ENCODE assay signal across 1 cellular context in the genomic region with DNA sequence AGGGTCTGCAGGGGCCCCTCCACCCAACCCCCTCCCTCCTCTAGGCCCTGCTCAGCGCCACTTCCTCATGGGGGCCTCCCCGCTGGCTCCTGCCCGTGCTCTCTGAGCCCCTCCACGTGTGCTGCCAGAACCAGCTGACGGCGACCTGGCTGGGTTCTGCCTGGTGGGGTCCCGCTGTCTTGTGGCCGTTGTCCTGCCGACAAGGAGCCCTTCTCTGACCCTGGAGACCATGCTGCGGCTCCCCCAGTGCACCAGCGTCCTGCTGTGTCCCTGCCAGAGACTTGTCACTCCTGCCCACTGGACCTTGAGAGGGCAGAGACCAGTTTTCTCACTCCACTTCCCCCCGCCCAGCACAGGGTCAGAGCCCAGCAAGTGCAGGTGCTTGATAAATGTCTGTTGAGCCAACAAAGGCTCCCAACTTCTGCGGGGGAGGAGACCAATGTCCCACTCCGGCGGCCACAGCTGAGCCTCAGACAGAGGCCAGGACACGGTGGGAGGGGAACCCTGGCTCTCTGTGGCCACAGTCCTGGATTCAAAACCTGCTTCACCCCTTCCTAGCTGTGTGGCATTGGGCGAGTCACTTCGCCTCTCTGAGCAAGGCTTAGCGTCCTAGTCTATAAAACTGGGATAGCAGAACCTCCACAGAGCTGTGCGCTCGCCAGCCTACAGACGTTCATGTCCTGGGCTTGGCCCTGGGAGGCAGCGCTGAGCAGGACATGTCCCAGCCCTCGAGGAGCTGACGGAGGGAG.
A peak's percentile ranks its signal among the peaks of the same experiment; 100 is the strongest.
TF ChIP-seq lines count a peak whose summit lies in the region.

No MANE protein-coding gene starts in this region.

TF ChIP-seq in HepG2, 621 proteins besides CTCF, POLR2A, EP300 and RAD21 (continues in another document):
- TF ChIP-seq SKI (IDR thresholded peaks at IDR 0.05; ENCODE audit: partially characterized antibody) = peak; percentile 14
- TF ChIP-seq ZNF816 (CRISPR knock-in tag; IDR thresholded peaks at IDR 0.05; ENCODE audit: borderline replicate concordance) = no peak
- TF ChIP-seq, protein P1, sequence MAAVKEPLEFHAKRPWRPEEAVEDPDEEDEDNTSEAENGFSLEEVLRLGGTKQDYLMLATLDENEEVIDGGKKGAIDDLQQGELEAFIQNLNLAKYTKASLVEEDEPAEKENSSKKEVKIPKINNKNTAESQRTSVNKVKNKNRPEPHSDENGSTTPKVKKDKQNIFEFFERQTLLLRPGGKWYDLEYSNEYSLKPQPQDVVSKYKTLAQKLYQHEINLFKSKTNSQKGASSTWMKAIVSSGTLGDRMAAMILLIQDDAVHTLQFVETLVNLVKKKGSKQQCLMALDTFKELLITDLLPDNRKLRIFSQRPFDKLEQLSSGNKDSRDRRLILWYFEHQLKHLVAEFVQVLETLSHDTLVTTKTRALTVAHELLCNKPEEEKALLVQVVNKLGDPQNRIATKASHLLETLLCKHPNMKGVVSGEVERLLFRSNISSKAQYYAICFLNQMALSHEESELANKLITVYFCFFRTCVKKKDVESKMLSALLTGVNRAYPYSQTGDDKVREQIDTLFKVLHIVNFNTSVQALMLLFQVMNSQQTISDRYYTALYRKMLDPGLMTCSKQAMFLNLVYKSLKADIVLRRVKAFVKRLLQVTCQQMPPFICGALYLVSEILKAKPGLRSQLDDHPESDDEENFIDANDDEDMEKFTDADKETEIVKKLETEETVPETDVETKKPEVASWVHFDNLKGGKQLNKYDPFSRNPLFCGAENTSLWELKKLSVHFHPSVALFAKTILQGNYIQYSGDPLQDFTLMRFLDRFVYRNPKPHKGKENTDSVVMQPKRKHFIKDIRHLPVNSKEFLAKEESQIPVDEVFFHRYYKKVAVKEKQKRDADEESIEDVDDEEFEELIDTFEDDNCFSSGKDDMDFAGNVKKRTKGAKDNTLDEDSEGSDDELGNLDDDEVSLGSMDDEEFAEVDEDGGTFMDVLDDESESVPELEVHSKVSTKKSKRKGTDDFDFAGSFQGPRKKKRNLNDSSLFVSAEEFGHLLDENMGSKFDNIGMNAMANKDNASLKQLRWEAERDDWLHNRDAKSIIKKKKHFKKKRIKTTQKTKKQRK (IDR thresholded peaks at IDR 0.05; ENCODE audit: low read length) = no peak
- TF ChIP-seq, protein P2, sequence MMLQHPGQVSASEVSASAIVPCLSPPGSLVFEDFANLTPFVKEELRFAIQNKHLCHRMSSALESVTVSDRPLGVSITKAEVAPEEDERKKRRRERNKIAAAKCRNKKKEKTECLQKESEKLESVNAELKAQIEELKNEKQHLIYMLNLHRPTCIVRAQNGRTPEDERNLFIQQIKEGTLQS (CRISPR knock-in tag; IDR thresholded peaks at IDR 0.05) = no peak; the same call in 1 of the 2 replicates
- peak; percentile 17; the same call in 1 of the 2 replicates for TF ChIP-seq NFKB2 (CRISPR knock-in tag; IDR thresholded peaks at IDR 0.05; ENCODE audit: borderline replicate concordance)
- peak; percentile 29; the same call in 1 of the 2 replicates for TF ChIP-seq ZMYM4 (CRISPR knock-in tag; IDR thresholded peaks at IDR 0.05)
- 0 out of 2 replicates have a peak, but pooled peaks have one; percentile 13 for TF ChIP-seq FOXA3 (CRISPR knock-in tag; IDR thresholded peaks at IDR 0.05)
- TF ChIP-seq, protein P3, sequence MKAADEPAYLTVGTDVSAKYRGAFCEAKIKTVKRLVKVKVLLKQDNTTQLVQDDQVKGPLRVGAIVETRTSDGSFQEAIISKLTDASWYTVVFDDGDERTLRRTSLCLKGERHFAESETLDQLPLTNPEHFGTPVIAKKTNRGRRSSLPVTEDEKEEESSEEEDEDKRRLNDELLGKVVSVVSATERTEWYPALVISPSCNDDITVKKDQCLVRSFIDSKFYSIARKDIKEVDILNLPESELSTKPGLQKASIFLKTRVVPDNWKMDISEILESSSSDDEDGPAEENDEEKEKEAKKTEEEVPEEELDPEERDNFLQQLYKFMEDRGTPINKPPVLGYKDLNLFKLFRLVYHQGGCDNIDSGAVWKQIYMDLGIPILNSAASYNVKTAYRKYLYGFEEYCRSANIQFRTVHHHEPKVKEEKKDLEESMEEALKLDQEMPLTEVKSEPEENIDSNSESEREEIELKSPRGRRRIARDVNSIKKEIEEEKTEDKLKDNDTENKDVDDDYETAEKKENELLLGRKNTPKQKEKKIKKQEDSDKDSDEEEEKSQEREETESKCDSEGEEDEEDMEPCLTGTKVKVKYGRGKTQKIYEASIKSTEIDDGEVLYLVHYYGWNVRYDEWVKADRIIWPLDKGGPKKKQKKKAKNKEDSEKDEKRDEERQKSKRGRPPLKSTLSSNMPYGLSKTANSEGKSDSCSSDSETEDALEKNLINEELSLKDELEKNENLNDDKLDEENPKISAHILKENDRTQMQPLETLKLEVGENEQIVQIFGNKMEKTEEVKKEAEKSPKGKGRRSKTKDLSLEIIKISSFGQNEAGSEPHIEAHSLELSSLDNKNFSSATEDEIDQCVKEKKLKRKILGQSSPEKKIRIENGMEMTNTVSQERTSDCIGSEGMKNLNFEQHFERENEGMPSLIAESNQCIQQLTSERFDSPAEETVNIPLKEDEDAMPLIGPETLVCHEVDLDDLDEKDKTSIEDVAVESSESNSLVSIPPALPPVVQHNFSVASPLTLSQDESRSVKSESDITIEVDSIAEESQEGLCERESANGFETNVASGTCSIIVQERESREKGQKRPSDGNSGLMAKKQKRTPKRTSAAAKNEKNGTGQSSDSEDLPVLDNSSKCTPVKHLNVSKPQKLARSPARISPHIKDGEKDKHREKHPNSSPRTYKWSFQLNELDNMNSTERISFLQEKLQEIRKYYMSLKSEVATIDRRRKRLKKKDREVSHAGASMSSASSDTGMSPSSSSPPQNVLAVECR (CRISPR knock-in tag; IDR thresholded peaks at IDR 0.05; ENCODE audit: borderline replicate concordance) = peak; percentile 76
- no peak for TF ChIP-seq RAD51 (IDR thresholded peaks at IDR 0.05; ENCODE audit: borderline replicate concordance)
- TF ChIP-seq NR2F6 (IDR thresholded peaks at IDR 0.05) = peak; percentile 43; the same call in 1 of the 2 replicates
- TF ChIP-seq NR2F6 (CRISPR knock-in tag; IDR thresholded peaks at IDR 0.05) = peak; percentile 60; the same call in 1 of the 2 replicates
- peak; percentile 25; the same call in 1 of the 2 replicates for TF ChIP-seq NCOA2 (CRISPR knock-in tag; IDR thresholded peaks at IDR 0.05)
- peak; percentile 81 for TF ChIP-seq ZSCAN25 (CRISPR knock-in tag; IDR thresholded peaks at IDR 0.05)
- TF ChIP-seq ZFP36L1 (CRISPR knock-in tag; IDR thresholded peaks at IDR 0.05) = no peak
- TF ChIP-seq ADNP (CRISPR knock-in tag; IDR thresholded peaks at IDR 0.05) = peak; percentile 76; the same call in 1 of the 2 replicates
- TF ChIP-seq AGO1 (IDR thresholded peaks at IDR 0.05; ENCODE audit: low read depth, low read length, poor library complexity, severe bottlenecking) = peak; percentile 16
- peak; percentile 78; the same call in 1 of the 2 replicates for TF ChIP-seq ZNF761 (CRISPR knock-in tag; conservative IDR thresholded peaks at IDR 0.05)
- TF ChIP-seq FOSL2 (CRISPR knock-in tag; IDR thresholded peaks at IDR 0.05) = peak; percentile 66
- TF ChIP-seq, protein P4, sequence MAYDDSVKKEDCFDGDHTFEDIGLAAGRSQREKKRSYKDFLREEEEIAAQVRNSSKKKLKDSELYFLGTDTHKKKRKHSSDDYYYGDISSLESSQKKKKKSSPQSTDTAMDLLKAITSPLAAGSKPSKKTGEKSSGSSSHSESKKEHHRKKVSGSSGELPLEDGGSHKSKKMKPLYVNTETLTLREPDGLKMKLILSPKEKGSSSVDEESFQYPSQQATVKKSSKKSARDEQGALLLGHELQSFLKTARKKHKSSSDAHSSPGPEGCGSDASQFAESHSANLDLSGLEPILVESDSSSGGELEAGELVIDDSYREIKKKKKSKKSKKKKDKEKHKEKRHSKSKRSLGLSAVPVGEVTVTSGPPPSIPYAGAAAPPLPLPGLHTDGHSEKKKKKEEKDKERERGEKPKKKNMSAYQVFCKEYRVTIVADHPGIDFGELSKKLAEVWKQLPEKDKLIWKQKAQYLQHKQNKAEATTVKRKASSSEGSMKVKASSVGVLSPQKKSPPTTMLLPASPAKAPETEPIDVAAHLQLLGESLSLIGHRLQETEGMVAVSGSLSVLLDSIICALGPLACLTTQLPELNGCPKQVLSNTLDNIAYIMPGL (CRISPR knock-in tag; IDR thresholded peaks at IDR 0.05; ENCODE audit: borderline replicate concordance in 1 of 2, low read depth in 1 of 2) = peak in 1 of 2 experiments; percentile 10; a peak in 1 of 4 replicates
- TF ChIP-seq, protein P5, sequence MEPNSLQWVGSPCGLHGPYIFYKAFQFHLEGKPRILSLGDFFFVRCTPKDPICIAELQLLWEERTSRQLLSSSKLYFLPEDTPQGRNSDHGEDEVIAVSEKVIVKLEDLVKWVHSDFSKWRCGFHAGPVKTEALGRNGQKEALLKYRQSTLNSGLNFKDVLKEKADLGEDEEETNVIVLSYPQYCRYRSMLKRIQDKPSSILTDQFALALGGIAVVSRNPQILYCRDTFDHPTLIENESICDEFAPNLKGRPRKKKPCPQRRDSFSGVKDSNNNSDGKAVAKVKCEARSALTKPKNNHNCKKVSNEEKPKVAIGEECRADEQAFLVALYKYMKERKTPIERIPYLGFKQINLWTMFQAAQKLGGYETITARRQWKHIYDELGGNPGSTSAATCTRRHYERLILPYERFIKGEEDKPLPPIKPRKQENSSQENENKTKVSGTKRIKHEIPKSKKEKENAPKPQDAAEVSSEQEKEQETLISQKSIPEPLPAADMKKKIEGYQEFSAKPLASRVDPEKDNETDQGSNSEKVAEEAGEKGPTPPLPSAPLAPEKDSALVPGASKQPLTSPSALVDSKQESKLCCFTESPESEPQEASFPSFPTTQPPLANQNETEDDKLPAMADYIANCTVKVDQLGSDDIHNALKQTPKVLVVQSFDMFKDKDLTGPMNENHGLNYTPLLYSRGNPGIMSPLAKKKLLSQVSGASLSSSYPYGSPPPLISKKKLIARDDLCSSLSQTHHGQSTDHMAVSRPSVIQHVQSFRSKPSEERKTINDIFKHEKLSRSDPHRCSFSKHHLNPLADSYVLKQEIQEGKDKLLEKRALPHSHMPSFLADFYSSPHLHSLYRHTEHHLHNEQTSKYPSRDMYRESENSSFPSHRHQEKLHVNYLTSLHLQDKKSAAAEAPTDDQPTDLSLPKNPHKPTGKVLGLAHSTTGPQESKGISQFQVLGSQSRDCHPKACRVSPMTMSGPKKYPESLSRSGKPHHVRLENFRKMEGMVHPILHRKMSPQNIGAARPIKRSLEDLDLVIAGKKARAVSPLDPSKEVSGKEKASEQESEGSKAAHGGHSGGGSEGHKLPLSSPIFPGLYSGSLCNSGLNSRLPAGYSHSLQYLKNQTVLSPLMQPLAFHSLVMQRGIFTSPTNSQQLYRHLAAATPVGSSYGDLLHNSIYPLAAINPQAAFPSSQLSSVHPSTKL (CRISPR knock-in tag; IDR thresholded peaks at IDR 0.05) = peak; percentile 32; the same call in 1 of the 2 replicates
- no peak for TF ChIP-seq KAT2B (IDR thresholded peaks at IDR 0.05; ENCODE audit: borderline replicate concordance, low read depth, low read length)
- TF ChIP-seq AKAP8 (CRISPR knock-in tag; IDR thresholded peaks at IDR 0.05) = peak; percentile 40; the same call in 1 of the 2 replicates
- peak; percentile 41 for TF ChIP-seq RBM39 (IDR thresholded peaks at IDR 0.05; ENCODE audit: low read depth, low read length, poor library complexity, severe bottlenecking)
- 0 out of 2 replicates have a peak, but pooled peaks have one; percentile 45 for TF ChIP-seq SP4 (CRISPR knock-in tag; IDR thresholded peaks at IDR 0.05)
- TF ChIP-seq NFE2L1 (CRISPR knock-in tag; IDR thresholded peaks at IDR 0.05; ENCODE audit: borderline replicate concordance) = no peak
- 0 out of 2 replicates have a peak, but pooled peaks have one; percentile 17 for TF ChIP-seq ETV5 (CRISPR knock-in tag; IDR thresholded peaks at IDR 0.05; ENCODE audit: borderline replicate concordance)
- peak; percentile 80 for TF ChIP-seq HDAC2 (CRISPR knock-in tag; IDR thresholded peaks at IDR 0.05)
- TF ChIP-seq MTA1 (CRISPR knock-in tag; IDR thresholded peaks at IDR 0.05; ENCODE audit: borderline replicate concordance) = peak; percentile 90; the same call in 1 of the 2 replicates
- peak; percentile 84 for TF ChIP-seq HNF4A (CRISPR knock-in tag; IDR thresholded peaks at IDR 0.05)
- TF ChIP-seq GATA4 (IDR thresholded peaks at IDR 0.05; ENCODE audit: borderline replicate concordance, low read depth) = no peak
- TF ChIP-seq SALL2 (CRISPR knock-in tag; IDR thresholded peaks at IDR 0.05) = 0 out of 2 replicates have a peak, but pooled peaks have one; percentile 25
- 0 out of 2 replicates have a peak, but pooled peaks have one; percentile 18 for TF ChIP-seq ZZZ3 (CRISPR knock-in tag; IDR thresholded peaks at IDR 0.05; ENCODE audit: borderline replicate concordance)
- no peak for TF ChIP-seq CEBPB (IDR thresholded peaks at IDR 0.05; ENCODE audit: borderline replicate concordance, low read depth, low read length)
- TF ChIP-seq, protein P6, sequence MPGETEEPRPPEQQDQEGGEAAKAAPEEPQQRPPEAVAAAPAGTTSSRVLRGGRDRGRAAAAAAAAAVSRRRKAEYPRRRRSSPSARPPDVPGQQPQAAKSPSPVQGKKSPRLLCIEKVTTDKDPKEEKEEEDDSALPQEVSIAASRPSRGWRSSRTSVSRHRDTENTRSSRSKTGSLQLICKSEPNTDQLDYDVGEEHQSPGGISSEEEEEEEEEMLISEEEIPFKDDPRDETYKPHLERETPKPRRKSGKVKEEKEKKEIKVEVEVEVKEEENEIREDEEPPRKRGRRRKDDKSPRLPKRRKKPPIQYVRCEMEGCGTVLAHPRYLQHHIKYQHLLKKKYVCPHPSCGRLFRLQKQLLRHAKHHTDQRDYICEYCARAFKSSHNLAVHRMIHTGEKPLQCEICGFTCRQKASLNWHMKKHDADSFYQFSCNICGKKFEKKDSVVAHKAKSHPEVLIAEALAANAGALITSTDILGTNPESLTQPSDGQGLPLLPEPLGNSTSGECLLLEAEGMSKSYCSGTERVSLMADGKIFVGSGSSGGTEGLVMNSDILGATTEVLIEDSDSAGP (CRISPR knock-in tag; IDR thresholded peaks at IDR 0.05; ENCODE audit: borderline replicate concordance) = peak; percentile 67; the same call in 1 of the 2 replicates
- TF ChIP-seq SALL1 (CRISPR knock-in tag; IDR thresholded peaks at IDR 0.05) = peak; percentile 60; the same call in 1 of the 2 replicates
- TF ChIP-seq ZSCAN21 (CRISPR knock-in tag; IDR thresholded peaks at IDR 0.05; ENCODE audit: borderline replicate concordance) = peak; percentile 9; the same call in 1 of the 2 replicates
- TF ChIP-seq, protein P7, sequence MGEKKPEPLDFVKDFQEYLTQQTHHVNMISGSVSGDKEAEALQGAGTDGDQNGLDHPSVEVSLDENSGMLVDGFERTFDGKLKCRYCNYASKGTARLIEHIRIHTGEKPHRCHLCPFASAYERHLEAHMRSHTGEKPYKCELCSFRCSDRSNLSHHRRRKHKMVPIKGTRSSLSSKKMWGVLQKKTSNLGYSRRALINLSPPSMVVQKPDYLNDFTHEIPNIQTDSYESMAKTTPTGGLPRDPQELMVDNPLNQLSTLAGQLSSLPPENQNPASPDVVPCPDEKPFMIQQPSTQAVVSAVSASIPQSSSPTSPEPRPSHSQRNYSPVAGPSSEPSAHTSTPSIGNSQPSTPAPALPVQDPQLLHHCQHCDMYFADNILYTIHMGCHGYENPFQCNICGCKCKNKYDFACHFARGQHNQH (CRISPR knock-in tag; IDR thresholded peaks at IDR 0.05) = 0 out of 2 replicates have a peak, but pooled peaks have one; percentile 16
